Comparison of ENCODE assay signal across 1 cellular context in genomic region chr9:33024966-33025571, GRCh38.
TF ChIP-seq lines count a peak whose summit lies in the region.

Gene DNAJA1, plus strand, starts transcription at chr9:33025273. Its CDS starts 1,212 bp downstream, at chr9:33026485.

TF ChIP-seq in HepG2, 621 proteins besides CTCF, POLR2A, EP300 and RAD21 (continued from another document and continues in another):
- TF ChIP-seq, protein P1, sequence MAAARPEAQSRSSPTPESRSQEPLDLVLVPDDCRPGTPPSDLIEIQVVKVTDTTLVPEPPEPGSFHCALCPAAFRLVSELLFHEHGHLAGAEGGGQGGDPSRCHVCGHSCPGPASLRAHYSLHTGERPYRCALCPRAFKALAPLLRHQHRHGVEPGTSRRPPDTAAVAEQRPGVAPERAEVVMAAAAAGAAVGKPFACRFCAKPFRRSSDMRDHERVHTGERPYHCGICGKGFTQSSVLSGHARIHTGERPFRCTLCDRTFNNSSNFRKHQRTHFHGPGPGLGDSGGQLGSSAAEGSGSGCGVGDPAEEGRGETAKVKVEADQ (CRISPR knock-in tag; IDR thresholded peaks at IDR 0.05; ENCODE audit: borderline replicate concordance): no peak; the same call in 1 of the 2 replicates
- TF ChIP-seq MIER2 (CRISPR knock-in tag; IDR thresholded peaks at IDR 0.05) (no peak), ZNF800 (CRISPR knock-in tag; IDR thresholded peaks at IDR 0.05) (peak; percentile 60), ZNF446 (CRISPR knock-in tag; IDR thresholded peaks at IDR 0.05) (no peak; the same call in 1 of the 2 replicates), ZNF615 (CRISPR knock-in tag; IDR thresholded peaks at IDR 0.05; ENCODE audit: borderline replicate concordance) (0 out of 2 replicates have a peak, but pooled peaks have one; percentile 57), ZNF841 (CRISPR knock-in tag; IDR thresholded peaks at IDR 0.05; ENCODE audit: borderline replicate concordance) (peak; percentile 68; the same call in 1 of the 2 replicates), CENPBD1 (CRISPR knock-in tag; IDR thresholded peaks at IDR 0.05; ENCODE audit: borderline replicate concordance, low read depth) (no peak), KAT7 (CRISPR knock-in tag; IDR thresholded peaks at IDR 0.05; ENCODE audit: borderline replicate concordance) (peak; percentile 53; the same call in 1 of the 2 replicates), ZNF451 (CRISPR knock-in tag; IDR thresholded peaks at IDR 0.05) (peak; percentile 43; the same call in 1 of the 2 replicates), ZNF792 (CRISPR knock-in tag; IDR thresholded peaks at IDR 0.05) (no peak; the same call in 1 of the 2 replicates), THAP9 (CRISPR knock-in tag; IDR thresholded peaks at IDR 0.05; ENCODE audit: borderline replicate concordance) (peak; percentile 91), RBM22 (optimal IDR thresholded peaks at IDR 0.05; ENCODE audit: low read length) (peak; percentile 38), FOSL1 (CRISPR knock-in tag; IDR thresholded peaks at IDR 0.05; ENCODE audit: borderline replicate concordance) (no peak), NR1H2 (CRISPR knock-in tag; IDR thresholded peaks at IDR 0.05; ENCODE audit: borderline replicate concordance, low read depth) (no peak), SALL2 (CRISPR knock-in tag; IDR thresholded peaks at IDR 0.05) (peak; percentile 86), ZNF20 (CRISPR knock-in tag; IDR thresholded peaks at IDR 0.05) (0 out of 2 replicates have a peak, but pooled peaks have one; percentile 84), ZSCAN20 (CRISPR knock-in tag; IDR thresholded peaks at IDR 0.05; ENCODE audit: borderline replicate concordance) (peak; percentile 68; the same call in 1 of the 2 replicates), ZNF121 (CRISPR knock-in tag; IDR thresholded peaks at IDR 0.05) (no peak), NFYB (CRISPR knock-in tag; IDR thresholded peaks at IDR 0.05) (no peak), ZNF629 (CRISPR knock-in tag; conservative IDR thresholded peaks at IDR 0.05) (no peak), PREB (CRISPR knock-in tag; IDR thresholded peaks at IDR 0.05) (no peak), ZNF75D (CRISPR knock-in tag; IDR thresholded peaks at IDR 0.05; ENCODE audit: borderline replicate concordance) (no peak), NFIC (IDR thresholded peaks at IDR 0.05; ENCODE audit: low read length) (0 out of 2 replicates have a peak, but pooled peaks have one; percentile 39), PRPF4 (IDR thresholded peaks at IDR 0.05; ENCODE audit: low read depth, low read length, poor library complexity, severe bottlenecking) (no peak), SP4 (CRISPR knock-in tag; IDR thresholded peaks at IDR 0.05) (peak; percentile 43; the same call in 1 of the 2 replicates), PLRG1 (conservative IDR thresholded peaks at IDR 0.05) (no peak), ZNF253 (CRISPR knock-in tag; IDR thresholded peaks at IDR 0.05; ENCODE audit: borderline replicate concordance) (no peak), ZNF788 (CRISPR knock-in tag; IDR thresholded peaks at IDR 0.05; ENCODE audit: borderline replicate concordance) (no peak), NONO (IDR thresholded peaks at IDR 0.05) (no peak), NONO (CRISPR knock-in tag; conservative IDR thresholded peaks at IDR 0.05) (peak; percentile 94), PATZ1 (CRISPR knock-in tag; IDR thresholded peaks at IDR 0.05) (peak; percentile 39; the same call in 1 of the 2 replicates), HNRNPUL1 (IDR thresholded peaks at IDR 0.05; ENCODE audit: low read depth, low read length) (no peak), IKZF5 (CRISPR knock-in tag; IDR thresholded peaks at IDR 0.05) (peak; percentile 63; the same call in 1 of the 2 replicates), ZSCAN21 (CRISPR knock-in tag; IDR thresholded peaks at IDR 0.05; ENCODE audit: borderline replicate concordance) (peak; percentile 86; the same call in 1 of the 2 replicates), ZNF160 (CRISPR knock-in tag; IDR thresholded peaks at IDR 0.05) (peak; percentile 87; the same call in 1 of the 2 replicates), ZNF441 (CRISPR knock-in tag; IDR thresholded peaks at IDR 0.05; ENCODE audit: borderline replicate concordance) (peak; percentile 57; the same call in 1 of the 2 replicates), ZNF614 (CRISPR knock-in tag; IDR thresholded peaks at IDR 0.05; ENCODE audit: borderline replicate concordance) (no peak; the same call in 1 of the 2 replicates), ZNF264 (CRISPR knock-in tag; IDR thresholded peaks at IDR 0.05) (peak; percentile 49; the same call in 1 of the 2 replicates), HINFP (CRISPR knock-in tag; IDR thresholded peaks at IDR 0.05; ENCODE audit: low read depth) (peak; percentile 45), E2F2 (CRISPR knock-in tag; IDR thresholded peaks at IDR 0.05; ENCODE audit: borderline replicate concordance) (no peak), PHF20 (CRISPR knock-in tag; IDR thresholded peaks at IDR 0.05) (peak; percentile 70), ZFAT (CRISPR knock-in tag; conservative IDR thresholded peaks at IDR 0.05) (no peak)
- TF ChIP-seq, protein P2, sequence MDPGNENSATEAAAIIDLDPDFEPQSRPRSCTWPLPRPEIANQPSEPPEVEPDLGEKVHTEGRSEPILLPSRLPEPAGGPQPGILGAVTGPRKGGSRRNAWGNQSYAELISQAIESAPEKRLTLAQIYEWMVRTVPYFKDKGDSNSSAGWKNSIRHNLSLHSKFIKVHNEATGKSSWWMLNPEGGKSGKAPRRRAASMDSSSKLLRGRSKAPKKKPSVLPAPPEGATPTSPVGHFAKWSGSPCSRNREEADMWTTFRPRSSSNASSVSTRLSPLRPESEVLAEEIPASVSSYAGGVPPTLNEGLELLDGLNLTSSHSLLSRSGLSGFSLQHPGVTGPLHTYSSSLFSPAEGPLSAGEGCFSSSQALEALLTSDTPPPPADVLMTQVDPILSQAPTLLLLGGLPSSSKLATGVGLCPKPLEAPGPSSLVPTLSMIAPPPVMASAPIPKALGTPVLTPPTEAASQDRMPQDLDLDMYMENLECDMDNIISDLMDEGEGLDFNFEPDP (CRISPR knock-in tag; conservative IDR thresholded peaks at IDR 0.05): no peak
- TF ChIP-seq, protein P3, sequence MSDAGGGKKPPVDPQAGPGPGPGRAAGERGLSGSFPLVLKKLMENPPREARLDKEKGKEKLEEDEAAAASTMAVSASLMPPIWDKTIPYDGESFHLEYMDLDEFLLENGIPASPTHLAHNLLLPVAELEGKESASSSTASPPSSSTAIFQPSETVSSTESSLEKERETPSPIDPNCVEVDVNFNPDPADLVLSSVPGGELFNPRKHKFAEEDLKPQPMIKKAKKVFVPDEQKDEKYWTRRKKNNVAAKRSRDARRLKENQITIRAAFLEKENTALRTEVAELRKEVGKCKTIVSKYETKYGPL (CRISPR knock-in tag; IDR thresholded peaks at IDR 0.05): no peak
- TF ChIP-seq, protein P4, sequence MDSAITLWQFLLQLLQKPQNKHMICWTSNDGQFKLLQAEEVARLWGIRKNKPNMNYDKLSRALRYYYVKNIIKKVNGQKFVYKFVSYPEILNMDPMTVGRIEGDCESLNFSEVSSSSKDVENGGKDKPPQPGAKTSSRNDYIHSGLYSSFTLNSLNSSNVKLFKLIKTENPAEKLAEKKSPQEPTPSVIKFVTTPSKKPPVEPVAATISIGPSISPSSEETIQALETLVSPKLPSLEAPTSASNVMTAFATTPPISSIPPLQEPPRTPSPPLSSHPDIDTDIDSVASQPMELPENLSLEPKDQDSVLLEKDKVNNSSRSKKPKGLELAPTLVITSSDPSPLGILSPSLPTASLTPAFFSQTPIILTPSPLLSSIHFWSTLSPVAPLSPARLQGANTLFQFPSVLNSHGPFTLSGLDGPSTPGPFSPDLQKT (CRISPR knock-in tag; IDR thresholded peaks at IDR 0.05; ENCODE audit: borderline replicate concordance): no peak
- TF ChIP-seq, protein P5, sequence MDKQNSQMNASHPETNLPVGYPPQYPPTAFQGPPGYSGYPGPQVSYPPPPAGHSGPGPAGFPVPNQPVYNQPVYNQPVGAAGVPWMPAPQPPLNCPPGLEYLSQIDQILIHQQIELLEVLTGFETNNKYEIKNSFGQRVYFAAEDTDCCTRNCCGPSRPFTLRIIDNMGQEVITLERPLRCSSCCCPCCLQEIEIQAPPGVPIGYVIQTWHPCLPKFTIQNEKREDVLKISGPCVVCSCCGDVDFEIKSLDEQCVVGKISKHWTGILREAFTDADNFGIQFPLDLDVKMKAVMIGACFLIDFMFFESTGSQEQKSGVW (CRISPR knock-in tag; IDR thresholded peaks at IDR 0.05; ENCODE audit: borderline replicate concordance): no peak
